In the genomic region with DNA sequence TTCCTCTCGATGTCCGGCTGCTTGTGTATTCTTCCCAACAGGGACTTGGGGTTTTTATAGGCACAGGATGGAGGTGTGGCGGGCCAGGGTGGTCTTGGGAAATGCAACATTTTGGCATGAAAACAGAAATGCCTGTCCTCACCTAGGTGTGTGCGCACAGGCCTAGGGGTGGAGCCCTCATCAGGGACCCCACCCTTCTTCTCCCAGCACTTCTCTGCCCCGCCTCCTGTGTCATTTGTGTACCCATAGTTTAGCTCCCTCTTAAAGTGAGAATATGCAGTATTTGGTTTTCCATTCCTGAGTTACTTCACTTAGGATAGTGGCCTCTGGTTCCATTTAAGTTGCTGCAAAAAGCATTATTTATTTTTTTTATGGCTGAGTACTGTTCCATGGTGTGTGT, we compare ENCODE assay signal across 22 cellular contexts.
DNase-seq lines count a peak whose midpoint lies in the region; ATAC-seq and TF ChIP-seq lines count a peak whose summit lies in the region.
"Had no signal": no experiment of that assay in that cellular context is flagged by ENCODE, and none has a peak within 500 bp of the region (broad histone marks: within the 10 kb centered on the region; RNA-seq: fewer than 3 reads in every experiment).

No MANE protein-coding gene starts in this region.

- no peaks in the 10 kb centered on the region for H3K9me3 ChIP-seq in HEK293 (ENCODE audit: control insufficient read depth, insufficient read depth, low read depth, low read length)
- no peaks in the 10 kb centered on the region for H3K9me3 ChIP-seq in esophagus muscularis mucosa
- no peaks in the 10 kb centered on the region for H3K9me3 ChIP-seq in upper lobe of right lung
- H3K9me3 ChIP-seq: A549, BE2C, HAP-1 had no signal

- H3K27ac ChIP-seq in HEK293 (ENCODE audit: extremely low read depth, low read depth, low read length) (no peak overlapping the region), esophagus muscularis mucosa (replicated peaks in 1 of 4) (no peak overlapping the region), upper lobe of right lung (no peak overlapping the region)
- H3K27ac ChIP-seq: BLaER1 treated with 17β-estradiol and CSF1 and Interleukin-3, amounts not matched to agents 10 nM and 100 nM had no signal

- H3K4me3 ChIP-seq in HEK293 (ENCODE audit: low read depth, low read length) (no peak overlapping the region), esophagus muscularis mucosa (no peak overlapping the region), upper lobe of right lung (no peak overlapping the region)
- H3K4me3 ChIP-seq: A549; BLaER1 treated with 17β-estradiol and CSF1 and Interleukin-3, amounts not matched to agents 10 nM and 100 nM; GM23338; HAP-1 had no signal

- no peak for DNase-seq in central memory CD8-positive, alpha-beta T cell (ENCODE audit: low spot score in 2 of 2)
- DNase-seq in esophagus muscularis mucosa (ENCODE audit: extremely low spot score): peak; percentile 80
- DNase-seq in upper lobe of right lung: no peak
- no peak for DNase-seq in kidney glomerular epithelial cell (lab: John Stamatoyannopoulos, UW)
- no peak for DNase-seq in stimulated activated naive CD4-positive, alpha-beta T cell (lab: John Stamatoyannopoulos, UW)
- DNase-seq: 8988T; ACHN; AML-193; BE2C; Calu3; CD4-positive, alpha-beta T cell; COR-L47; DMS53; DMS79 treated with DMSO at 0.1 percent for 48 hours; GF-D8 had no signal

- H3K9me3 Mint-ChIP-seq in central memory CD8-positive, alpha-beta T cell: no peaks in the 10 kb centered on the region
- H3K9me3 Mint-ChIP-seq: CD4-positive, alpha-beta T cell had no signal

- TF ChIP-seq CTCF in HEK293 (tag by site-specific recombination; IDR thresholded peaks at IDR 0.05) (no peak), esophagus muscularis mucosa (IDR thresholded peaks at IDR 0.05) (no peak), upper lobe of right lung (IDR thresholded peaks at IDR 0.05) (no peak)

- no peak for TF ChIP-seq EP300 in esophagus muscularis mucosa (IDR thresholded peaks at IDR 0.05)

- no peaks in the 10 kb centered on the region for H3K27me3 ChIP-seq in esophagus muscularis mucosa
- no peaks in the 10 kb centered on the region for H3K27me3 ChIP-seq in upper lobe of right lung
- H3K27me3 ChIP-seq: BE2C; BLaER1 treated with 17β-estradiol and CSF1 and Interleukin-3, amounts not matched to agents 10 nM and 100 nM had no signal

- H3K27ac Mint-ChIP-seq in central memory CD8-positive, alpha-beta T cell (ENCODE audit: low read depth): peak overlapping the region; percentile 17
- H3K27ac Mint-ChIP-seq: CD14-positive monocyte; CD4-positive, alpha-beta T cell; GM23338 had no signal

- intact Hi-C loops in esophagus muscularis mucosa (cut with DNase I) (no loop called here), upper lobe of right lung (cut with DNase I) (no loop called here)

- no peaks in the 10 kb centered on the region for H3K27me3 Mint-ChIP-seq in central memory CD8-positive, alpha-beta T cell
- H3K27me3 Mint-ChIP-seq: CD4-positive, alpha-beta T cell had no signal

- no peak for ATAC-seq in central memory CD8-positive, alpha-beta T cell (replicated peaks; ENCODE audit: extremely low read depth, poor library complexity, severe bottlenecking)
- ATAC-seq in upper lobe of right lung: peak; percentile 36
- no peak for ATAC-seq in HG02885 (IDR thresholded peaks at IDR 0.05; ENCODE audit: poor library complexity, unreplicated experiment)
- ATAC-seq: GM23338 had no signal

- POLR2A ChIA-PET in HEK293 (lab: Yijun Ruan, JAX): no interaction called here

- 100% methylated on average over 5 of the region's 5 CpGs for WGBS in esophagus muscularis mucosa

- no peak for TF ChIP-seq POLR2A in esophagus muscularis mucosa (IDR thresholded peaks at IDR 0.05; ENCODE audit: low read depth)

- H3K36me3 ChIP-seq in HEK293 (ENCODE audit: control insufficient read depth in 2 of 2, insufficient read depth in 1 of 2, low read length in 2 of 2) (no peaks in the 10 kb centered on the region), esophagus muscularis mucosa (no peaks in the 10 kb centered on the region), upper lobe of right lung (no peaks in the 10 kb centered on the region)
- H3K36me3 ChIP-seq: BE2C; BLaER1 treated with 17β-estradiol and CSF1 and Interleukin-3, amounts not matched to agents 10 nM and 100 nM; HAP-1 had no signal

- H3K4me3 Mint-ChIP-seq in central memory CD8-positive, alpha-beta T cell: no peak overlapping the region
- H3K4me3 Mint-ChIP-seq: CD14-positive monocyte; CD4-positive, alpha-beta T cell; GM23338 had no signal

- peaks cover 20% of the 10 kb centered on the region for H3K4me1 Mint-ChIP-seq in central memory CD8-positive, alpha-beta T cell
- H3K4me1 Mint-ChIP-seq: CD14-positive monocyte had no signal

- no peaks in the 10 kb centered on the region for H3K4me1 ChIP-seq in HEK293 (ENCODE audit: control insufficient read depth, insufficient read depth, low read length)
- H3K4me1 ChIP-seq in esophagus muscularis mucosa: no peaks in the 10 kb centered on the region
- H3K4me1 ChIP-seq in upper lobe of right lung: no peaks in the 10 kb centered on the region
- H3K4me1 ChIP-seq: BE2C; BLaER1 treated with 17β-estradiol and CSF1 and Interleukin-3, amounts not matched to agents 10 nM and 100 nM; HAP-1 had no signal

- peaks cover 2% of the 10 kb centered on the region for H3K36me3 Mint-ChIP-seq in central memory CD8-positive, alpha-beta T cell (ENCODE audit: insufficient read depth)
- H3K36me3 Mint-ChIP-seq: CD14-positive monocyte had no signal

- CTCF ChIA-PET in HEK293 (lab: Yijun Ruan, JAX): interaction anchor here (1.2 kb wide), 1 partner anchor 10 kb away, joined by 3 read pairs; no protein-coding TSS in a partner anchor

TF ChIP-seq in HEK293, 187 proteins besides CTCF, POLR2A, EP300 and RAD21:
- TF ChIP-seq ZNF585B (tag by site-specific recombination; IDR thresholded peaks at IDR 0.05) (no peak), KLF1 (tag by site-specific recombination; IDR thresholded peaks at IDR 0.05) (peak; percentile 59)
